18 cellular contexts compared by ENCODE assay signal in the genomic region with DNA sequence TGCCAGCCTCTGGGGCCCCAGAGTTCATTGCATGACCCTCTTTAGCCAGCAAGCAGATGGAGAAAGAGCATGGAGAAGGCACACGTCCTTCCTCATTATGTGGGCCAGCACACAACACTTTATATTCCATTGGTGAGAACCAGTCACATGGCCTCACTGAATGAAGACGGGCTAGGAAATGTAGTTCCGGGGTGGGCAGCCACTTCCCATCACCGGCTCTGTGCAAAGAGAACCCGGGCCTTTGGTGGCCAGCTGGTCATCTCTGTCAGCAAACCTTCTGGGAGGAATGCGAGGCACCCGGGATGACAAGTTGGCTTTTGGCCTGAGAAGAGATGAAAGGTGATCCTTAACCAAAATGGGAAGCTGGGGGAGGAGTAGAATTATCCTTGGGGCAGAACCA.
DNase-seq lines count a peak whose midpoint lies in the region; ATAC-seq, FAIRE-seq and TF ChIP-seq lines count a peak whose summit lies in the region.
"Had no signal": no experiment of that assay in that cellular context is flagged by ENCODE, and none has a peak within 500 bp of the region (broad histone marks: within the 10 kb centered on the region; RNA-seq: fewer than 3 reads in every experiment).

No MANE protein-coding gene starts in this region.

- no peak overlapping the region for H3K4me3 ChIP-seq in GM12878
- no peak overlapping the region for H3K4me3 ChIP-seq in neuronal stem cell (ENCODE audit: low read length in 2 of 2)
- H3K4me3 ChIP-seq: BLaER1, GM23248 had no signal

- H2BK120ac ChIP-seq in neuronal stem cell (ENCODE audit: low read depth, low read length) = no peak overlapping the region

- H3K27me3 ChIP-seq in GM12878 (replicated peaks in 1 of 2; ENCODE audit: control insufficient read depth in 2 of 2, insufficient read depth in 2 of 2, low read length in 1 of 2) (no peaks in the 10 kb centered on the region; a peak in 1 of 4 replicates), neuronal stem cell (ENCODE audit: control insufficient read depth in 3 of 3, insufficient read depth in 3 of 3, low read depth in 1 of 3, low read length in 3 of 3) (peaks cover 0 to 7% (median 0%) of the 10 kb centered on the region in 3 experiments)
- H3K27me3 ChIP-seq: BLaER1 had no signal

- BruUV-seq in GM12878 (replicated peaks; lab: Mats Ljungman, UMichigan) = no TSS peak

- POLR2A ChIA-PET in GM12878 (lab: Charles Lee) = no interaction called here
- POLR2A ChIA-PET in T-cell (lab: Charles Lee) = interaction anchor here in 1 of 2 donors (0.6 kb wide), 1 partner anchor 344 kb away, joined by 4 read pairs; no protein-coding TSS in a partner anchor

- H3K18ac ChIP-seq in neuronal stem cell (ENCODE audit: low read length) = no peak overlapping the region

- FAIRE-seq in GM12878 (lab: Jason Lieb, UNC) = no peak
- FAIRE-seq: GM12891 had no signal

- 65% methylated on average over 7 of the region's 7 CpGs for WGBS in GM12878 (ENCODE audit: insufficient coverage, insufficient replicate concordance, low lambda C conversion rate, missing lambda C conversion rate)
- no CpG with 5 or more reads among the region's 7 CpGs for WGBS in neuronal stem cell (ENCODE audit: extremely low coverage in 2 of 2, insufficient read length in 2 of 2, insufficient replicate concordance in 1 of 2), 2 donors

- peak overlapping the region; percentile 17 for H4K8ac ChIP-seq in neuronal stem cell (ENCODE audit: low read depth, low read length)

- TF ChIP-seq EP300 in GM12878 (IDR thresholded peaks at IDR 0.05; ENCODE audit: borderline replicate concordance in 1 of 2, control insufficient read depth in 1 of 2, low read depth in 2 of 2, low read length in 2 of 2) = no peak

- DNase-seq in DMS 273 (lab: John Stamatoyannopoulos, UW; ENCODE audit: unreplicated experiment) (peak; percentile 30), DMS 273 treated with DMSO at 0.1 percent for 48 hours (lab: John Stamatoyannopoulos, UW) (no peak), GM12878 (ENCODE audit: low read depth, low spot score) (no peak), neuronal stem cell (ENCODE audit: low spot score) (no peak), T-cell (no peak)
- DNase-seq: AML-193; Caco-2; CD8-positive, alpha-beta memory T cell; DMS79; GM23248; H7; KBM-7 had no signal

- no peak overlapping the region for H3K14ac ChIP-seq in neuronal stem cell (ENCODE audit: low read length)

- no peak overlapping the region for H3K27ac Mint-ChIP-seq in T-cell
- H3K27ac Mint-ChIP-seq: CD8-positive, alpha-beta memory T cell had no signal

- intact Hi-C loops in GM12878 (cut with micrococcal nuclease; ENCODE audit: unreplicated experiment) = no loop called here

- no peak for TF ChIP-seq RAD21 in GM12878 (IDR thresholded peaks at IDR 0.05; ENCODE audit: insufficient read depth, low read depth, low read length)

- no peaks in the 10 kb centered on the region for H3K36me3 ChIP-seq in GM12878 (ENCODE audit: control insufficient read depth in 2 of 2, insufficient read depth in 2 of 2, low read length in 1 of 2)
- no peaks in the 10 kb centered on the region for H3K36me3 ChIP-seq in neuronal stem cell (replicated peaks in 1 of 2; ENCODE audit: control insufficient read depth in 2 of 2, insufficient read depth in 2 of 2, low read length in 2 of 2)
- H3K36me3 ChIP-seq: BLaER1 had no signal

- no peak overlapping the region for H3K4me2 ChIP-seq in GM12878 (ENCODE audit: control insufficient read depth, insufficient read depth)
- H3K4me2 ChIP-seq in neuronal stem cell (ENCODE audit: insufficient read depth, low read length, poor library complexity, severe bottlenecking) = no peak overlapping the region
- H3K4me2 ChIP-seq: BLaER1 had no signal

- H2AFZ ChIP-seq in GM12878 (ENCODE audit: control insufficient read depth, low read depth, low read length) (no peak overlapping the region), neuronal stem cell (ENCODE audit: low read length) (peak overlapping the region; percentile 26)
- H2AFZ ChIP-seq: GM23248 had no signal

- no peak overlapping the region for H4K91ac ChIP-seq in neuronal stem cell (ENCODE audit: low read depth, low read length, poor library complexity)

- H3K9me3 ChIP-seq in GM12878 (replicated peaks; ENCODE audit: control insufficient read depth, insufficient read depth, low read length) (no peaks in the 10 kb centered on the region), neuronal stem cell (replicated peaks in 1 of 2; ENCODE audit: control insufficient read depth in 2 of 2, insufficient read depth in 1 of 2, low read depth in 1 of 2, low read length in 2 of 2) (no peaks in the 10 kb centered on the region)
- H3K9me3 ChIP-seq: BLaER1, Caco-2 had no signal

- SMC1A ChIA-PET in GM12878 (lab: Charles Lee; ENCODE audit: uncharacterized antibody, unreplicated experiment) = no interaction called here

- H2AK5ac ChIP-seq in neuronal stem cell (ENCODE audit: low read depth, low read length) = no peak overlapping the region

- no peak overlapping the region for H2BK15ac ChIP-seq in neuronal stem cell (ENCODE audit: low read length)

- H3K79me2 ChIP-seq in GM12878 (ENCODE audit: control insufficient read depth, insufficient read depth, low read length) = no peaks in the 10 kb centered on the region

- CTCF ChIA-PET in GM12878 (lab: Yijun Ruan, JAX) = no interaction called here
- CTCF ChIA-PET in T-cell (lab: Charles Lee) = no interaction called here

- H3K9ac ChIP-seq in GM12878 (ENCODE audit: control insufficient read depth, insufficient read depth, low read length) (no peak overlapping the region), neuronal stem cell (ENCODE audit: low read depth, low read length, poor library complexity) (no peak overlapping the region)
- H3K9ac ChIP-seq: BLaER1, GM23248 had no signal

- no peak overlapping the region for H3K4me3 Mint-ChIP-seq in T-cell
- H3K4me3 Mint-ChIP-seq: CD8-positive, alpha-beta memory T cell had no signal

- no peak for TF ChIP-seq POLR2A in GM12878 (IDR thresholded peaks at IDR 0.05; ENCODE audit: low read depth, low read length)

- H3K27ac ChIP-seq in GM12878 (ENCODE audit: control insufficient read depth, insufficient read depth) (no peak overlapping the region), neuronal stem cell (replicated peaks; ENCODE audit: low read length) (no peak overlapping the region)
- H3K27ac ChIP-seq: 22Rv1, BLaER1, GM23248 had no signal

- H3K27me3 Mint-ChIP-seq in T-cell = no peaks in the 10 kb centered on the region

- H3K23ac ChIP-seq in neuronal stem cell (ENCODE audit: low read depth, low read length, poor library complexity) = no peak overlapping the region

- no peak for TF ChIP-seq CTCF in GM12878 (IDR thresholded peaks at IDR 0.05 in 2 of 3, conservative IDR thresholded peaks at IDR 0.05 in 1 of 3; ENCODE audit: control insufficient read depth in 2 of 3, extremely low read depth in 1 of 3, insufficient read depth in 1 of 3, low read depth in 3 of 3, low read length in 3 of 3)

- RAD21 ChIA-PET in GM12878 (lab: Charles Lee; ENCODE audit: unreplicated experiment) = no interaction called here

- H3K4ac ChIP-seq in neuronal stem cell (ENCODE audit: low read length) = no peak overlapping the region

- no peaks in the 10 kb centered on the region for H4K20me1 ChIP-seq in GM12878 (ENCODE audit: control insufficient read depth, insufficient read depth)
- H4K20me1 ChIP-seq: BLaER1 had no signal

- no peaks in the 10 kb centered on the region for H3K9me3 Mint-ChIP-seq in T-cell
- H3K9me3 Mint-ChIP-seq: CD8-positive, alpha-beta memory T cell had no signal

- H3K4me1 Mint-ChIP-seq in T-cell = peaks cover 0 to 3% (median 0%) of the 10 kb centered on the region in 3 donors

- no peak overlapping the region for H2BK5ac ChIP-seq in neuronal stem cell (ENCODE audit: low read length)

- no peaks in the 10 kb centered on the region for H3K4me1 ChIP-seq in GM12878 (ENCODE audit: control insufficient read depth, insufficient read depth, low read length)
- no peaks in the 10 kb centered on the region for H3K4me1 ChIP-seq in neuronal stem cell (ENCODE audit: control insufficient read depth in 2 of 2, insufficient read depth in 1 of 2, low read depth in 1 of 2, low read length in 2 of 2)
- H3K4me1 ChIP-seq: BLaER1, Caco-2 had no signal

- in situ Hi-C loops in GM12878 (cut with MboI) = no loop called here

- H3K36me3 Mint-ChIP-seq in T-cell = no peaks in the 10 kb centered on the region
- H3K36me3 Mint-ChIP-seq: CD8-positive, alpha-beta memory T cell had no signal

- ATAC-seq in GM12878 = no peak
- no peak for ATAC-seq in HG03175 (IDR thresholded peaks at IDR 0.05; ENCODE audit: unreplicated experiment)
- no peak for ATAC-seq in SK-N-SH treated with all-trans-retinoic acid at 6 μM for 48 hours
- no peak for ATAC-seq in HG03457 (IDR thresholded peaks at IDR 0.05; ENCODE audit: unreplicated experiment)
- ATAC-seq in T-cell (replicated peaks in 1 of 4) = no peak

- H3K79me1 ChIP-seq in neuronal stem cell (ENCODE audit: low read depth, low read length) = no peaks in the 10 kb centered on the region

- H2BK12ac ChIP-seq in neuronal stem cell (ENCODE audit: low read length) = peak overlapping the region; percentile 16

TF ChIP-seq in GM12878, 131 proteins besides CTCF, POLR2A, EP300 and RAD21:
- TF ChIP-seq, protein P1, sequence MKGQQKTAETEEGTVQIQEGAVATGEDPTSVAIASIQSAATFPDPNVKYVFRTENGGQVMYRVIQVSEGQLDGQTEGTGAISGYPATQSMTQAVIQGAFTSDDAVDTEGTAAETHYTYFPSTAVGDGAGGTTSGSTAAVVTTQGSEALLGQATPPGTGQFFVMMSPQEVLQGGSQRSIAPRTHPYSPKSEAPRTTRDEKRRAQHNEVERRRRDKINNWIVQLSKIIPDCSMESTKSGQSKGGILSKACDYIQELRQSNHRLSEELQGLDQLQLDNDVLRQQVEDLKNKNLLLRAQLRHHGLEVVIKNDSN (IDR thresholded peaks at IDR 0.05; ENCODE audit: borderline replicate concordance, extremely low read length, insufficient read depth, low read depth, low read length) = peak; percentile 7
- no peak for TF ChIP-seq KAT2A (conservative IDR thresholded peaks at IDR 0.05; ENCODE audit: control insufficient read depth, low read depth, low read length)

TF ChIP-seq in SK-N-SH treated with all-trans-retinoic acid at 6 μM for 48 hours, 23 proteins besides CTCF, POLR2A, EP300 and RAD21 (continues in another document):
- TF ChIP-seq ISL1 (CRISPR knock-in tag; IDR thresholded peaks at IDR 0.05) (no peak), TCF4 (CRISPR knock-in tag; IDR thresholded peaks at IDR 0.05; ENCODE audit: borderline replicate concordance) (no peak)
- TF ChIP-seq, protein P2, sequence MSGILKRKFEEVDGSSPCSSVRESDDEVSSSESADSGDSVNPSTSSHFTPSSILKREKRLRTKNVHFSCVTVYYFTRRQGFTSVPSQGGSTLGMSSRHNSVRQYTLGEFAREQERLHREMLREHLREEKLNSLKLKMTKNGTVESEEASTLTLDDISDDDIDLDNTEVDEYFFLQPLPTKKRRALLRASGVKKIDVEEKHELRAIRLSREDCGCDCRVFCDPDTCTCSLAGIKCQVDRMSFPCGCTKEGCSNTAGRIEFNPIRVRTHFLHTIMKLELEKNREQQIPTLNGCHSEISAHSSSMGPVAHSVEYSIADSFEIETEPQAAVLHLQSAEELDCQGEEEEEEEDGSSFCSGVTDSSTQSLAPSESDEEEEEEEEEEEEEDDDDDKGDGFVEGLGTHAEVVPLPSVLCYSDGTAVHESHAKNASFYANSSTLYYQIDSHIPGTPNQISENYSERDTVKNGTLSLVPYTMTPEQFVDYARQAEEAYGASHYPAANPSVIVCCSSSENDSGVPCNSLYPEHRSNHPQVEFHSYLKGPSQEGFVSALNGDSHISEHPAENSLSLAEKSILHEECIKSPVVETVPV (CRISPR knock-in tag; IDR thresholded peaks at IDR 0.05) = no peak
